ENCODE assay signal across 19 cellular contexts in the genomic region with DNA sequence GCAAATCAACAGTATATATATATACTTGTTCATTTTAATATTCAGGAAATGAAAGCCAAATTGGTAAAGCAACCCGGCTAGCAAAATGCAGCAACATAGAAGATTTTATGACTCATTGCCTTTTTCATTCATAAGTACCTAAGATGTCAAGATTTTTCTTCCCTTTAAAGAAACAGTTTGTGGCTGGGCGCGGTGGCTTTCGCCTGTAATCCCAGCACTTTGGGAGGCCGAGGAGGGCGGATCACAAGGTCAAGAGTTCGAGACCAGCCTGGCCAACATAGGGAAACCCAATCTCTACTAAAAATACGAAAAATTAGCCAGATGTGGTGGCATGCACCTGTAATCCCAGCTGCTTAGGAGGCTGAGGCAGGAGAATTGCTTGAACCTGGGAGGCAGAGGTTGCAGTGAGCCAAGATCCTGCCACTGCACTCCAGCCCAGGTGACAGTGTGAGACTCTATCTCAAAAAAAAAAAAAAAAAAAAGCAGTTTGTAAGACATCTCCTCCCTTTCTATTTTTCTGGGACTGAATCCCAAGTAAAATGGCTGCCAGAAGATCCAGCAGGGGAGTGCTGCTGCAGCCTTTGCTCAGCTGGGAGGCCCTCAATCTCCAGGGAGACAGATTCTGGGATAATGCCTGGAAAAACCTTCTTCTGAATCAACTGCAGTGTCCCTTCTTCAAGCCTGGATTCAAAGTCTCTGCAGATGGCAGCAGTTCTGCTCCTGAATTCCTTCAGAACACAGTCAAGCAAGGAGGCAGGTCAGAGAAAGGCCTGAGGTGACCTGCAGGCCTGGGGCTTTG.
"Had no signal": no experiment of that assay in that cellular context is flagged by ENCODE, and none has a peak within 500 bp of the region (broad histone marks: within the 10 kb centered on the region; RNA-seq: fewer than 3 reads in every experiment).

No MANE protein-coding gene starts in this region.

- ATAC-seq: activated CD8-positive, alpha-beta T cell treated with anti-CD3 and anti-CD28 coated beads, Interleukin-2, amount 10 ng/mL, durations not matched to agents 7 days and 5 days; activated naive CD4-positive, alpha-beta T cell treated with anti-CD3 and anti-CD28 coated beads, Interleukin-2, amount 50 U/mL, for 72 hours; activated T-cell treated with anti-CD3 and anti-CD28 coated beads, Interleukin-2, amount 50 U/mL, for 72 hours; pancreas; T-helper 17 cell; WTC11 had no signal

- DNase-seq: activated CD4-positive, alpha-beta T cell treated with anti-CD3 and anti-CD28 coated beads for 4 hours; activated CD8-positive, alpha-beta memory T cell treated with anti-CD3 and anti-CD28 coated beads, Interleukin-2, amount 50 U/mL, for 4 hours; activated CD8-positive, alpha-beta T cell treated with anti-CD3 and anti-CD28 coated beads, Interleukin-2, amount 10 ng/mL, durations not matched to agents 7 days and 5 days; activated gamma-delta T cell; activated T-cell treated with anti-CD3 and anti-CD28 coated beads, Interleukin-2, amount 50 U/mL, for 72 hours; central memory CD4-positive, alpha-beta T cell; foreskin melanocyte; head of caudate nucleus; kidney glomerular epithelial cell; pancreas; stimulated activated CD4-positive, alpha-beta T cell treated with anti-CD3 and anti-CD28 coated beads, Interleukin-12 subunit alpha, Interleukin-12 subunit beta, amount 100 ng/mL, for 4 hours; stimulated activated CD4-positive, alpha-beta T cell treated with anti-CD3 and anti-CD28 coated beads, Interleukin-2, amount 100 ng/mL, for 24 hours; stomach; T-helper 17 cell had no signal

- H3K27ac ChIP-seq: coronary artery, esophagus muscularis mucosa, pancreas, stomach, thoracic aorta had no signal

- H3K4me3 ChIP-seq: coronary artery, esophagus muscularis mucosa, pancreas, stomach, thoracic aorta had no signal

- H3K4me1 ChIP-seq: esophagus muscularis mucosa, pancreas, stomach had no signal

- H3K36me3 ChIP-seq: esophagus muscularis mucosa, pancreas, stomach, thoracic aorta had no signal

- H3K27me3 ChIP-seq: esophagus muscularis mucosa, pancreas, stomach had no signal

- H3K9me3 ChIP-seq: esophagus muscularis mucosa, pancreas, stomach, thoracic aorta had no signal
